30 cellular contexts compared by ENCODE assay signal in the genomic region with DNA sequence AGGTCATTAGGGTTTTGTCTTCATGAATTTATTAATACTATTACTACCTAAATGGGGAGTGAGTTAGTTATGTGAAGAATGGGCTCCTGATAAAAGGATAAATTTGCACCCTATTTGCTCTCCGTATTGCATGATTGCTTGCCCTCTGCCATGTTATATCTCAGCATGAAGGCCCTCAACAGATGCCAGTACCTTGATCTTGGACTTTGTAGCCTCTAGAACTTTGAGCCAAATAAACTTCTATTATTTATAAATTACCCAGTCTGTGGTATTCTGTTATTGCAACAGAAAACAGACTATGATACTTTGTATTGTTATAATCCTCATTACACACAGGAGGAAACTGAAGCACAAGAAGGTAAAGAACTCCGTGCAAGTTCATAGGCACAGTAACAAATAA.
DNase-seq lines count a peak whose midpoint lies in the region; ATAC-seq, FAIRE-seq and TF ChIP-seq lines count a peak whose summit lies in the region.
"Had no signal": no experiment of that assay in that cellular context is flagged by ENCODE, and none has a peak within 500 bp of the region (broad histone marks: within the 10 kb centered on the region; RNA-seq: fewer than 3 reads in every experiment).

No MANE protein-coding gene starts in this region.

- intact Hi-C loops in HepG2 (cut with micrococcal nuclease; ENCODE audit: unreplicated experiment) = no loop called here
- intact Hi-C loops in right lobe of liver (cut with DNase I) = no loop called here

- TF ChIP-seq POLR2A in HepG2 (IDR thresholded peaks at IDR 0.05; ENCODE audit: insufficient read depth in 1 of 2, low read depth in 2 of 2, low read length in 2 of 2) (no peak), right lobe of liver (IDR thresholded peaks at IDR 0.05) (no peak)

- H3K4me2 ChIP-seq in HepG2 (ENCODE audit: low read depth, low read length) = no peak overlapping the region
- H3K4me2 ChIP-seq: A549; BLaER1; BLaER1 treated with 17β-estradiol and CSF1 and Interleukin-3, amounts not matched to agents 10 nM and 100 nM had no signal

- WGBS in liver = 70% methylated on average over 2 of the region's 2 CpGs
- WGBS in HepG2 (ENCODE audit: low lambda C conversion rate) = 32% methylated on average over 2 of the region's 2 CpGs
- 36% methylated on average over 2 of the region's 2 CpGs for WGBS in right lobe of liver (ENCODE audit: insufficient coverage, low coverage, low lambda C conversion rate, missing lambda C conversion rate)

- POLR2A ChIA-PET in HepG2 (lab: Yijun Ruan, JAX) = no interaction called here

- H3K36me3 ChIP-seq in liver (ENCODE audit: control insufficient read depth in 4 of 4, insufficient read depth in 3 of 4, low read depth in 1 of 4, low read length in 3 of 4) (peaks cover 0 to 3% (median 0%) of the 10 kb centered on the region in 4 donors), HepG2 (replicated peaks in 1 of 2; ENCODE audit: control insufficient read depth in 1 of 2, insufficient read depth in 2 of 2, low read length in 2 of 2) (no peaks in the 10 kb centered on the region), right lobe of liver (no peaks in the 10 kb centered on the region)
- H3K36me3 ChIP-seq: BE2C; BLaER1; BLaER1 treated with 17β-estradiol and CSF1 and Interleukin-3, amounts not matched to agents 10 nM and 100 nM had no signal

- TF ChIP-seq CTCF in liver (IDR thresholded peaks at IDR 0.05; ENCODE audit: low read depth, low read length, missing input control) (no peak), HepG2 (CRISPR knock-in tag; IDR thresholded peaks at IDR 0.05) (no peak), right lobe of liver (IDR thresholded peaks at IDR 0.05) (no peak)

- CTCF ChIA-PET in HepG2 (lab: Yijun Ruan, JAX; ENCODE audit: low intra/inter-chr PET ratio, low total read pairs) = no interaction called here

- H3K9me3 ChIP-seq in liver (ENCODE audit: control insufficient read depth in 4 of 4, low read length in 3 of 4) = peaks cover 0 to 6% (median under 1%) of the 10 kb centered on the region in 4 donors
- H3K9me3 ChIP-seq in HepG2 (ENCODE audit: low read length) = peaks cover 58% of the 10 kb centered on the region
- no peaks in the 10 kb centered on the region for H3K9me3 ChIP-seq in right lobe of liver
- H3K9me3 ChIP-seq: A549, BE2C, BLaER1, Caco-2 had no signal

- FAIRE-seq in HepG2 (lab: Jason Lieb, UNC) = no peak
- FAIRE-seq: A549 had no signal

- H3K9ac ChIP-seq in liver (ENCODE audit: low read depth in 1 of 2, low read length in 2 of 2) (no peak overlapping the region), HepG2 (ENCODE audit: insufficient read depth, low read depth, low read length) (no peak overlapping the region)
- H3K9ac ChIP-seq: BLaER1; BLaER1 treated with 17β-estradiol and CSF1 and Interleukin-3, amounts not matched to agents 10 nM and 100 nM had no signal

- H3K27me3 ChIP-seq in liver (ENCODE audit: control insufficient read depth in 4 of 4, insufficient read depth in 4 of 4, low read length in 3 of 4) = no peaks in the 10 kb centered on the region
- H3K27me3 ChIP-seq in HepG2 (ENCODE audit: control insufficient read depth in 1 of 2, insufficient read depth in 2 of 2, low read length in 2 of 2) = no peaks in the 10 kb centered on the region
- H3K27me3 ChIP-seq in right lobe of liver = no peaks in the 10 kb centered on the region
- H3K27me3 ChIP-seq: BE2C; BLaER1; BLaER1 treated with 17β-estradiol and CSF1 and Interleukin-3, amounts not matched to agents 10 nM and 100 nM had no signal

- no peak for TF ChIP-seq RAD21 in liver (IDR thresholded peaks at IDR 0.05)
- no peak for TF ChIP-seq RAD21 in HepG2 (CRISPR knock-in tag; IDR thresholded peaks at IDR 0.05)

- H3K4me3 ChIP-seq in liver (ENCODE audit: low read depth in 1 of 3, low read length in 3 of 3) (no peak overlapping the region), HepG2 (replicated peaks in 1 of 3; ENCODE audit: insufficient read depth in 1 of 3, low read depth in 2 of 3, low read length in 3 of 3) (no peak overlapping the region), right lobe of liver (no peak overlapping the region)
- H3K4me3 ChIP-seq: A549; BLaER1; BLaER1 treated with 17β-estradiol and CSF1 and Interleukin-3, amounts not matched to agents 10 nM and 100 nM had no signal

- H3K27ac ChIP-seq in liver (ENCODE audit: low read depth in 1 of 2, low read length in 2 of 2) (no peak overlapping the region), HepG2 (ENCODE audit: extremely low read length, insufficient read depth, low read length) (no peak overlapping the region), right lobe of liver (no peak overlapping the region)
- H3K27ac ChIP-seq: 22Rv1; A549; BLaER1; BLaER1 treated with 17β-estradiol and CSF1 and Interleukin-3, amounts not matched to agents 10 nM and 100 nM; C4-2B had no signal

- no peaks in the 10 kb centered on the region for H3K79me2 ChIP-seq in HepG2 (ENCODE audit: insufficient read depth, low read length)

- in situ Hi-C loops in HepG2 (cut with HindIII; ENCODE audit: extremely low pct_ligation_motif_present, low pct_unique_long_range_greater_than_20kb) (no loop called here), ACHN (cut with HindIII; ENCODE audit: low pct_ligation_motif_present, low pct_unique_long_range_greater_than_20kb, low sequenced_read_pairs) (no loop called here)

- H3K4me1 ChIP-seq in liver (ENCODE audit: control insufficient read depth in 4 of 4, insufficient read depth in 4 of 4, low read length in 3 of 4) (peaks cover 0 to 8% (median 1%) of the 10 kb centered on the region in 4 donors), HepG2 (ENCODE audit: insufficient read depth, low read length) (no peaks in the 10 kb centered on the region), right lobe of liver (no peaks in the 10 kb centered on the region)
- H3K4me1 ChIP-seq: A549, BE2C, BLaER1 had no signal

- no peak overlapping the region for H2AFZ ChIP-seq in HepG2 (ENCODE audit: low read length)

- no peak for ATAC-seq in HepG2
- peak; percentile 57 for ATAC-seq in left lobe of liver
- peak in 3 of 4 donors; percentile 48 to 88 (median 69) for ATAC-seq in right lobe of liver
- ATAC-seq in GM21528 (IDR thresholded peaks at IDR 0.05; ENCODE audit: low FRiP score, unreplicated experiment) = no peak
- ATAC-seq: A549; CD8-positive, alpha-beta T cell had no signal

- TF ChIP-seq EP300 in HepG2 (IDR thresholded peaks at IDR 0.05; ENCODE audit: low read depth in 2 of 2, low read length in 2 of 2) = no peak
- TF ChIP-seq EP300 in HepG2 (CRISPR knock-in tag; IDR thresholded peaks at IDR 0.05; ENCODE audit: borderline replicate concordance) = no peak

- no peaks in the 10 kb centered on the region for H4K20me1 ChIP-seq in HepG2 (ENCODE audit: insufficient read depth, low read length)
- H4K20me1 ChIP-seq: BLaER1; BLaER1 treated with 17β-estradiol and CSF1 and Interleukin-3, amounts not matched to agents 10 nM and 100 nM had no signal

- DNase-seq in HepG2 (ENCODE audit: low spot score) = no peak
- no peak for DNase-seq in left lobe of liver (ENCODE audit: low spot score)
- no peak for DNase-seq in right lobe of liver
- no peak for DNase-seq in ACHN
- DNase-seq: 8988T; AML-193; BE2C; C1 segment of cervical spinal cord; Caco-2; Calu3; CD4-positive, alpha-beta memory T cell; CD4-positive, alpha-beta T cell; CD4-positive, CD25-positive, alpha-beta regulatory T cell; CD8-positive, alpha-beta memory T cell; CD8-positive, alpha-beta T cell; COR-L47; DMS 273 treated with DMSO at 0.1 percent for 48 hours; DMS153; DMS53; DMS79; DMS79 treated with DMSO at 0.1 percent for 48 hours; DND-41; EL had no signal

- no TSS peak for BruUV-seq in HepG2 (replicated peaks; lab: Mats Ljungman, UMichigan)

TF ChIP-seq in liver, 16 proteins besides CTCF, POLR2A, EP300 and RAD21:
- TF ChIP-seq HNF4A (conservative IDR thresholded peaks at IDR 0.05) (peak; percentile 69 to 77), HNF4G (IDR thresholded peaks at IDR 0.05) (peak; percentile 10)
- TF ChIP-seq, protein P1, sequence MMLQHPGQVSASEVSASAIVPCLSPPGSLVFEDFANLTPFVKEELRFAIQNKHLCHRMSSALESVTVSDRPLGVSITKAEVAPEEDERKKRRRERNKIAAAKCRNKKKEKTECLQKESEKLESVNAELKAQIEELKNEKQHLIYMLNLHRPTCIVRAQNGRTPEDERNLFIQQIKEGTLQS (IDR thresholded peaks at IDR 0.05) = no peak

TF ChIP-seq in HepG2, 621 proteins besides CTCF, POLR2A, EP300 and RAD21:
- no peak for TF ChIP-seq CBFB (CRISPR knock-in tag; IDR thresholded peaks at IDR 0.05)
TF ChIP-seq in HepG2: peak in this region for 0.

Comparison
In these comparisons a context has a peak if more than half of its experiments do, and no peak if none do; other contexts are left out.
1. ATAC-seq: peak in left lobe of liver (single experiment) and right lobe of liver (3 of 4); none in HepG2 (single experiment) and GM21528 (single experiment).